In the genomic region with DNA sequence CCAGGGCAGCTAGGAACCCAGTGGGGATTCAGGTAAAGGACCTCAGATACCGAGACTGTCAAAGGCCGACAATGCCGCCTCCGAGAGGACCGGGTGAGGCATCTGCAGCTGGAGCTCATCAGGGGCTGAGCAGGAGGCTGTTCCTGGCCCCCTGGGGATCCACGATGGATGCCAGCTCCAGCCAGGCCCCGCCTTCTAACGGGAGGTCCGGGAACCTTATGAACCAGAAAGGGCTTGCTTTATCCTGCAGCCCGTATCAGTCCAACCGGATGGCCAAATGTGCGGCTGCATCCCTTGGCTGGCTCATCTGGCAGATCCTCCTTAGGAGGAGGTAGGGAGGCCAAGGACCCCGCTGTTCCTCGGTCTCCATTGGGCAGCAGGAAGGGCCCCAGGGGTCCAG, we compare ENCODE assay signal across 16 cellular contexts. TPM values are rescaled to one million over a fixed set of nuclear protein-coding genes. Genes with fewer than 3 reads are reported as not detected.
A peak's percentile ranks its signal among the peaks of the same experiment; 100 is the strongest.
DNase-seq lines count a peak whose midpoint lies in the region; ATAC-seq, FAIRE-seq and TF ChIP-seq lines count a peak whose summit lies in the region.
"Had no signal": no experiment of that assay in that cellular context is flagged by ENCODE, and none has a peak within 500 bp of the region (broad histone marks: within the 10 kb centered on the region; RNA-seq: fewer than 3 reads in every experiment).

No MANE protein-coding gene starts in this region.

- no peak overlapping the region for H3K9ac ChIP-seq in muscle layer of colon (ENCODE audit: low read length)

- DNase-seq in Daoy (ENCODE audit: low read depth) (peak; percentile 48), NCI-H510A (lab: John Stamatoyannopoulos, UW) (peak; percentile 72), fibroblast of pulmonary artery (ENCODE audit: low read depth) (peak; percentile 49), urothelium cell line (ENCODE audit: low spot score) (no peak), GOT3 (lab: John Stamatoyannopoulos, UW) (no peak)
- DNase-seq: activated gamma-delta T cell; effector memory CD4-positive, alpha-beta T cell; kidney glomerular epithelial cell; NCI-H1694 treated with DMSO at 0.1 percent for 48 hours; stimulated activated CD4-positive, alpha-beta T cell treated with anti-CD3 and anti-CD28 coated beads, Interleukin-4, amount 100 ng/mL, for 4 hours had no signal

- peaks cover 22% of the 10 kb centered on the region for H3K36me3 ChIP-seq in muscle layer of colon (ENCODE audit: insufficient read depth, low read length)

- no peak for TF ChIP-seq CTCF in fibroblast of pulmonary artery (IDR thresholded peaks at IDR 0.05; ENCODE audit: low read length, missing control alignments)

- ATAC-seq in GM19328 (IDR thresholded peaks at IDR 0.05; ENCODE audit: unreplicated experiment) (no peak), HG02678 (IDR thresholded peaks at IDR 0.05; ENCODE audit: unreplicated experiment) (no peak)
- ATAC-seq: stimulated activated memory B cell treated with anti-CD40 and anti-IgM and Interleukin-4, amounts not matched to agents 10 μg/mL and 1 μg/mL and 100 μg/mL, for 72 hours had no signal

- H3K9me3 ChIP-seq in muscle layer of colon (ENCODE audit: low read length), result no peaks in the 10 kb centered on the region
- H3K9me3 ChIP-seq: HAP-1 had no signal

- H3K4me3 ChIP-seq in fibroblast of pulmonary artery (replicated peaks; ENCODE audit: low read depth, low read length) (no peak overlapping the region), muscle layer of colon (ENCODE audit: low read depth in 1 of 2, low read length in 2 of 2) (no peak overlapping the region)
- H3K4me3 ChIP-seq: HAP-1 had no signal

- peaks cover 38% of the 10 kb centered on the region for H3K4me1 ChIP-seq in muscle layer of colon (ENCODE audit: insufficient read depth, low read length)
- H3K4me1 ChIP-seq: HAP-1 had no signal

- FAIRE-seq in urothelium cell line (lab: Jason Lieb, UNC), result no peak

- no peaks in the 10 kb centered on the region for H3K27me3 ChIP-seq in muscle layer of colon (ENCODE audit: control insufficient read depth in 1 of 2, insufficient read depth in 2 of 2, low read length in 2 of 2)

- peak overlapping the region; percentile 30 for H3K27ac ChIP-seq in muscle layer of colon (ENCODE audit: low read depth, low read length)
- H3K27ac ChIP-seq: C4-2B had no signal

RNA-seq across cellular contexts. Expression of gene SLC45A1, which starts 32.0 kb away (rescaled TPM):
- total RNA-seq in Daoy (2014; rRNA removed; shearing (Covaris generic)), result 0.06 and 0.34 TPM in 2 replicates

Comparison
In these comparisons a context has a peak if more than half of its experiments do, and no peak if none do; other contexts are left out.
1. DNase-seq: peak in Daoy (single experiment), NCI-H510A (single experiment) and fibroblast of pulmonary artery (single experiment); none in urothelium cell line (single experiment) and GOT3 (single experiment).